22 cellular contexts compared by ENCODE assay signal in the genomic region with DNA sequence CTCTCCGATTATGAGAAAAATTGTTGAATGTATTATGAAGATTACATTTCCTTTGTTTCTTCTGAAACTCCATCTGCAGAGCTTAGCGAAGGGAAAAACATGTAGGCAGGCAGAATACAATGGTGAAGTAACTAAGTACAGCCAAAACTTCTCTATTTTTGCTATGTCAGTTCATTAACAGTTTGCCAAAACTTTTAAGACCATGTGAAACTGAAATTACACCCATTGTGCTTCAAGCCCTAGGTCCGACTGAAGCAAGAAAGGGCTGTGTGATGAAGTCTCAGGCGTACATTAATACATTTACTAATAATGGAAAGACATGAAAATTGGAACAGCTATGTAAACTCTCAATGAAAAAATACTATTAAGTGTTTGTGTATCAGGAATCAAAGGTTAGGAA.
A peak's percentile ranks its signal among the peaks of the same experiment; 100 is the strongest.
DNase-seq lines count a peak whose midpoint lies in the region; ATAC-seq, FAIRE-seq and TF ChIP-seq lines count a peak whose summit lies in the region.
"Had no signal": no experiment of that assay in that cellular context is flagged by ENCODE, and none has a peak within 500 bp of the region (broad histone marks: within the 10 kb centered on the region; RNA-seq: fewer than 3 reads in every experiment).

No MANE protein-coding gene starts in this region.

- no peaks in the 10 kb centered on the region for H3K9me2 ChIP-seq in PC-3 (replicated peaks; ENCODE audit: low read length)

- no TSS peak for BruUV-seq in PC-3 (replicated peaks; lab: Mats Ljungman, UMichigan)

- H3K36me3 ChIP-seq in PC-3 (ENCODE audit: low read depth, low read length), result no peaks in the 10 kb centered on the region
- H3K36me3 ChIP-seq: BLaER1 treated with 17β-estradiol and CSF1 and Interleukin-3, amounts not matched to agents 10 nM and 100 nM had no signal

- H2AFZ ChIP-seq in PC-3 (ENCODE audit: low read length), result no peak overlapping the region

- H3F3A ChIP-seq in PC-3 (ENCODE audit: low read length, unreplicated experiment), result no peaks in the 10 kb centered on the region

- H3K27ac ChIP-seq in PC-3 (ENCODE audit: low read length), result 0 out of 2 replicates have a peak overlapping the region, but pooled peaks have one; percentile 41
- H3K27ac ChIP-seq: A549; BLaER1 treated with 17β-estradiol and CSF1 and Interleukin-3, amounts not matched to agents 10 nM and 100 nM; C4-2B had no signal

- no peak for TF ChIP-seq CTCF in PC-3 (conservative IDR thresholded peaks at IDR 0.05; ENCODE audit: low read depth, low read length)
- TF ChIP-seq CTCF in nephron (IDR thresholded peaks at IDR 0.05; ENCODE audit: unreplicated experiment in 3 of 3), result no peak

- intact Hi-C loops in PC-3 (cut with micrococcal nuclease), result no loop called here
- intact Hi-C loops in activated naive CD4-positive, alpha-beta T cell treated with anti-CD3 and anti-CD28 coated beads for 36 hours (cut with micrococcal nuclease), result no loop called here

- POLR2A ChIA-PET in PC-3 (lab: Charles Lee; ENCODE audit: unreplicated experiment), result no interaction called here

- H3K4me3 Mint-ChIP-seq in nephron, result no peak overlapping the region
- no peak overlapping the region for H3K4me3 Mint-ChIP-seq in activated naive CD4-positive, alpha-beta T cell treated with anti-CD3 and anti-CD28 coated beads for 36 hours
- H3K4me3 Mint-ChIP-seq: B cell; CD4-positive, alpha-beta T cell; CD8-positive, alpha-beta T cell had no signal

- ATAC-seq in PC-3, result no peak
- ATAC-seq in GM18907 (IDR thresholded peaks at IDR 0.05; ENCODE audit: unreplicated experiment), result no peak
- no peak for ATAC-seq in GM18502 (IDR thresholded peaks at IDR 0.05; ENCODE audit: poor library complexity, unreplicated experiment)
- ATAC-seq: A549; CD8-positive, alpha-beta T cell had no signal

- H3K9ac ChIP-seq in PC-3 (ENCODE audit: low read length), result no peak overlapping the region
- H3K9ac ChIP-seq: BLaER1 treated with 17β-estradiol and CSF1 and Interleukin-3, amounts not matched to agents 10 nM and 100 nM had no signal

- no peaks in the 10 kb centered on the region for H3K79me2 ChIP-seq in PC-3 (ENCODE audit: low read length)

- FAIRE-seq in GM18507 (lab: Jason Lieb, UNC), result peak; percentile 24
- FAIRE-seq: A549, D721Med, G401.6, GM12891 had no signal

- H3K4me3 ChIP-seq in PC-3 (ENCODE audit: low read length), result no peak overlapping the region
- H3K4me3 ChIP-seq: A549; BLaER1 treated with 17β-estradiol and CSF1 and Interleukin-3, amounts not matched to agents 10 nM and 100 nM had no signal

- H3K27me3 ChIP-seq in PC-3 (ENCODE audit: low read length), result no peaks in the 10 kb centered on the region
- H3K27me3 ChIP-seq: BLaER1 treated with 17β-estradiol and CSF1 and Interleukin-3, amounts not matched to agents 10 nM and 100 nM had no signal

- peak overlapping the region in 2 of 3 experiments; percentile 22 to 60 for H3K27ac Mint-ChIP-seq in nephron
- H3K27ac Mint-ChIP-seq in activated naive CD4-positive, alpha-beta T cell treated with anti-CD3 and anti-CD28 coated beads for 36 hours, result no peak overlapping the region
- H3K27ac Mint-ChIP-seq: B cell; CD4-positive, alpha-beta T cell; CD8-positive, alpha-beta T cell had no signal

- 0 out of 2 replicates have a peak, but pooled peaks cover 6% of the 10 kb centered on the region for H3K4me1 ChIP-seq in PC-3 (ENCODE audit: insufficient read depth, low read length)
- H3K4me1 ChIP-seq: A549; BLaER1 treated with 17β-estradiol and CSF1 and Interleukin-3, amounts not matched to agents 10 nM and 100 nM; Caco-2 had no signal

- H4K20me1 ChIP-seq in PC-3 (ENCODE audit: low read length), result no peaks in the 10 kb centered on the region
- H4K20me1 ChIP-seq: BLaER1 treated with 17β-estradiol and CSF1 and Interleukin-3, amounts not matched to agents 10 nM and 100 nM had no signal

- no peaks in the 10 kb centered on the region for H3K27me3 Mint-ChIP-seq in nephron (ENCODE audit: low read depth)
- H3K27me3 Mint-ChIP-seq in activated naive CD4-positive, alpha-beta T cell treated with anti-CD3 and anti-CD28 coated beads for 36 hours (ENCODE audit: low read depth), result no peaks in the 10 kb centered on the region
- H3K27me3 Mint-ChIP-seq: B cell; CD4-positive, alpha-beta T cell had no signal

- DNase-seq in GM18507 (ENCODE audit: extremely low spot score, insufficient read length, low read depth) (no peak), PC-3 (no peak), dermis blood vessel endothelial cell (peak; percentile 23), ecto neural progenitor cell (ENCODE audit: low spot score) (no peak)
- DNase-seq in activated naive CD4-positive, alpha-beta T cell treated with anti-CD3 and anti-CD28 coated beads for 36 hours, result no peak
- DNase-seq: AML-193; Caco-2; Calu3; CD4-positive, alpha-beta T cell; CD8-positive, alpha-beta T cell; DMS79 treated with DMSO at 0.1 percent for 48 hours; GF-D8 had no signal

- peaks cover 6% of the 10 kb centered on the region for H3K9me3 Mint-ChIP-seq in nephron
- peaks cover 4% of the 10 kb centered on the region for H3K9me3 Mint-ChIP-seq in activated naive CD4-positive, alpha-beta T cell treated with anti-CD3 and anti-CD28 coated beads for 36 hours
- H3K9me3 Mint-ChIP-seq: CD4-positive, alpha-beta T cell; CD8-positive, alpha-beta T cell had no signal

- H3K9me3 ChIP-seq in PC-3 (ENCODE audit: low read length), result no peaks in the 10 kb centered on the region
- H3K9me3 ChIP-seq: A549, Caco-2 had no signal

- peaks cover 19% of the 10 kb centered on the region for H3K36me3 Mint-ChIP-seq in nephron (ENCODE audit: low read depth)
- H3K36me3 Mint-ChIP-seq in activated naive CD4-positive, alpha-beta T cell treated with anti-CD3 and anti-CD28 coated beads for 36 hours (ENCODE audit: low read depth), result no peaks in the 10 kb centered on the region
- H3K36me3 Mint-ChIP-seq: CD8-positive, alpha-beta T cell had no signal

- CTCF ChIA-PET in PC-3 (lab: Charles Lee), result no interaction called here
- CTCF ChIA-PET in activated naive CD4-positive, alpha-beta T cell treated with anti-CD3 and anti-CD28 coated beads for 36 hours (lab: Charles Lee), result no interaction called here

- H3K4me1 Mint-ChIP-seq in nephron, result peaks cover 10% of the 10 kb centered on the region
- H3K4me1 Mint-ChIP-seq in activated naive CD4-positive, alpha-beta T cell treated with anti-CD3 and anti-CD28 coated beads for 36 hours (ENCODE audit: low read depth), result no peaks in the 10 kb centered on the region

- H3K4me2 ChIP-seq in PC-3 (ENCODE audit: low read length), result no peak overlapping the region
- H3K4me2 ChIP-seq: A549; BLaER1 treated with 17β-estradiol and CSF1 and Interleukin-3, amounts not matched to agents 10 nM and 100 nM had no signal
